In genomic region chr3:114760679-114761078, GRCh38 we compare ENCODE assay signal across 11 cellular contexts.
"Had no signal": no experiment of that assay in that cellular context is flagged by ENCODE, and none has a peak within 500 bp of the region (broad histone marks: within the 10 kb centered on the region; RNA-seq: fewer than 3 reads in every experiment).

No MANE protein-coding gene starts in this region.

- H3K9me3 ChIP-seq: ascending aorta, esophagus muscularis mucosa, upper lobe of right lung had no signal

- H3K36me3 ChIP-seq: ascending aorta, esophagus muscularis mucosa, upper lobe of right lung had no signal

- H3K27ac ChIP-seq: ascending aorta, esophagus muscularis mucosa, upper lobe of right lung had no signal

- H3K27me3 ChIP-seq: ascending aorta, esophagus muscularis mucosa, upper lobe of right lung had no signal

- ATAC-seq: activated naive CD8-positive, alpha-beta T cell treated with anti-CD3 and anti-CD28 coated beads, Interleukin-2, amount 50 U/mL, for 24 hours; naive thymus-derived CD8-positive, alpha-beta T cell; upper lobe of right lung had no signal

- DNase-seq: activated CD4-positive, alpha-beta memory T cell treated with anti-CD3 and anti-CD28 coated beads for 36 hours; activated CD4-positive, CD25-positive, alpha-beta regulatory T cell treated with anti-CD3 and anti-CD28 coated beads, Interleukin-2, amount 50 U/mL, for 72 hours; activated naive CD8-positive, alpha-beta T cell treated with anti-CD3 and anti-CD28 coated beads, Interleukin-2, amount 50 U/mL, for 24 hours; head of caudate nucleus; naive thymus-derived CD8-positive, alpha-beta T cell; posterior cingulate gyrus; stimulated activated CD4-positive, alpha-beta T cell treated with anti-CD3 and anti-CD28 coated beads, Interleukin-15, amount 100 ng/mL, for 24 hours; stimulated activated CD4-positive, alpha-beta T cell treated with anti-CD3 and anti-CD28 coated beads, Interleukin-4, amount 100 ng/mL, for 24 hours; upper lobe of right lung had no signal

- H3K4me3 ChIP-seq: ascending aorta, esophagus muscularis mucosa, upper lobe of right lung had no signal

- H3K4me1 ChIP-seq: ascending aorta, upper lobe of right lung had no signal
